Comparison of ENCODE assay signal across 18 cellular contexts in the genomic region with DNA sequence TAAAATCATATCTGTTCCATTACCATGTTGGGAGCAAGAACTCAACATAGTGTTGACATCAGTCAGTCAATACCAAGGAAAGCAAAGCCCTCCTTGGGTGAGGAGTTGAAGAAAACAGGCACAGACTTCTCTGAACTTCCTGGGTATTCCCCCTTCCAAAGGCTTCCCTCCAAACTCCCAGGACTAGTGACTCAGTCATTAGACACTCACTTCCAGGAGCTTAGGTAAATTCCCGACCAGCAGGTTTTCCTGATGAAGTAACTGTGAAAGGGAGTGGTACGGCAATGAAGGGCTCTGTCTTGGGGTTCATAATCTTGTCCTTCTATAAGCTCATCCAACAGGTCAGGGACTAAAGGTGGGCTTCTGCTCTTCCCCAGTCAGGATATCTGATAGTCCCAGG.
A peak's percentile ranks its signal among the peaks of the same experiment; 100 is the strongest.
DNase-seq lines count a peak whose midpoint lies in the region; ATAC-seq, FAIRE-seq and TF ChIP-seq lines count a peak whose summit lies in the region.
"Had no signal": no experiment of that assay in that cellular context is flagged by ENCODE, and none has a peak within 500 bp of the region (broad histone marks: within the 10 kb centered on the region; RNA-seq: fewer than 3 reads in every experiment).

No MANE protein-coding gene starts in this region.

- H3K27me3 Mint-ChIP-seq in neural progenitor cell (ENCODE audit: insufficient read depth, low read depth), result no peaks in the 10 kb centered on the region

- no peaks in the 10 kb centered on the region for H3K4me1 Mint-ChIP-seq in neural progenitor cell

- peak overlapping the region; percentile 77 for H2AFZ ChIP-seq in keratinocyte (ENCODE audit: control insufficient read depth, low read length)
- no peak overlapping the region for H2AFZ ChIP-seq in neural progenitor cell (replicated peaks)

- in situ Hi-C loops in ACHN (cut with HindIII; ENCODE audit: low pct_ligation_motif_present, low pct_unique_long_range_greater_than_20kb, low sequenced_read_pairs), result no loop called here

- FAIRE-seq in keratinocyte (lab: Jason Lieb, UNC) (peak; percentile 98), frontal cortex (lab: Jason Lieb, UNC) (no peak)
- FAIRE-seq: TTC549 had no signal

- H3K4me2 ChIP-seq in keratinocyte (ENCODE audit: control insufficient read depth, extremely low read depth, insufficient read depth, low read depth, low read length), result peak overlapping the region; percentile 77
- no peak overlapping the region for H3K4me2 ChIP-seq in neural progenitor cell

- peak overlapping the region; percentile 61 for H3K9ac ChIP-seq in keratinocyte (ENCODE audit: control insufficient read depth, extremely low read depth, insufficient read depth, low read length)
- no peak overlapping the region for H3K9ac ChIP-seq in neural progenitor cell

- peak; percentile 68 for DNase-seq in ACHN
- DNase-seq in HT1080 (ENCODE audit: low read depth), result peak; percentile 74
- peak; percentile 2 to 69 for DNase-seq in cardiac fibroblast (ENCODE audit: low read depth in 2 of 2)
- DNase-seq in keratinocyte (ENCODE audit: low read depth, low spot score), result peak; percentile 50
- no peak for DNase-seq in frontal cortex (ENCODE audit: low spot score in 2 of 2)
- no peak for DNase-seq in effector memory CD4-positive, alpha-beta T cell
- no peak for DNase-seq in neural progenitor cell (ENCODE audit: low spot score)
- DNase-seq: activated CD8-positive, alpha-beta memory T cell treated with anti-CD3 and anti-CD28 coated beads for 24 hours; activated gamma-delta T cell treated with Interleukin-2 at 50 U/mL for 16 hours; DMS 273 treated with DMSO at 0.1 percent for 48 hours; NCI-H2029 treated with DMSO at 0.1 percent for 48 hours; NCI-H748 treated with DMSO at 0.1 percent for 48 hours; psoas muscle; SHP77 treated with DMSO at 0.1 percent for 48 hours had no signal

- no peak overlapping the region for H3K27ac Mint-ChIP-seq in neural progenitor cell

- no peaks in the 10 kb centered on the region for H3K9me3 ChIP-seq in keratinocyte (ENCODE audit: control insufficient read depth, low read depth, low read length)
- H3K9me3 ChIP-seq in effector memory CD4-positive, alpha-beta T cell (ENCODE audit: control insufficient read depth, low read length), result no peaks in the 10 kb centered on the region
- H3K9me3 ChIP-seq in neural progenitor cell (ENCODE audit: low read depth), result no peaks in the 10 kb centered on the region
- H3K9me3 ChIP-seq: psoas muscle, upper lobe of left lung had no signal

- H3K27me3 ChIP-seq in keratinocyte (ENCODE audit: control insufficient read depth, extremely low read depth, insufficient read depth, low read length) (no peaks in the 10 kb centered on the region), neural progenitor cell (no peaks in the 10 kb centered on the region)
- H3K27me3 ChIP-seq in effector memory CD4-positive, alpha-beta T cell (replicated peaks; ENCODE audit: control insufficient read depth, insufficient read depth, low read length, poor library complexity, severe bottlenecking), result no peaks in the 10 kb centered on the region
- H3K27me3 ChIP-seq: cardiac muscle cell, upper lobe of left lung had no signal

- H3K36me3 ChIP-seq in keratinocyte (ENCODE audit: control insufficient read depth in 2 of 2, extremely low read depth in 1 of 2, insufficient read depth in 2 of 2, low read length in 2 of 2), result no peaks in the 10 kb centered on the region
- H3K36me3 ChIP-seq in effector memory CD4-positive, alpha-beta T cell (ENCODE audit: control insufficient read depth, insufficient read depth, low read length), result no peaks in the 10 kb centered on the region
- no peaks in the 10 kb centered on the region for H3K36me3 ChIP-seq in neural progenitor cell
- H3K36me3 ChIP-seq: cardiac muscle cell, upper lobe of left lung had no signal

- dilution Hi-C loops in keratinocyte (cut with MboI; ENCODE audit: extremely low pct_ligation_motif_present, low sequenced_read_pairs), result no loop called here

- H3K36me3 Mint-ChIP-seq in neural progenitor cell, result peaks cover 7% of the 10 kb centered on the region

- H3K27ac ChIP-seq in keratinocyte (ENCODE audit: control insufficient read depth, insufficient read depth, low read length) (peak overlapping the region; percentile 85), neural progenitor cell (no peak overlapping the region)
- no peak overlapping the region for H3K27ac ChIP-seq in effector memory CD4-positive, alpha-beta T cell (ENCODE audit: insufficient read depth, low read length, poor library complexity, severe bottlenecking)
- H3K27ac ChIP-seq: cardiac muscle cell, psoas muscle, upper lobe of left lung had no signal

- TF ChIP-seq CTCF in cardiac fibroblast (IDR thresholded peaks at IDR 0.05; ENCODE audit: low read depth, low read length) (no peak), keratinocyte (optimal IDR thresholded peaks at IDR 0.05 in 1 of 3, IDR thresholded peaks at IDR 0.05 in 1 of 3, conservative IDR thresholded peaks at IDR 0.05 in 1 of 3; ENCODE audit: extremely low read depth in 1 of 3, insufficient read depth in 2 of 3, low read length in 3 of 3) (no peak), neural progenitor cell (IDR thresholded peaks at IDR 0.05) (no peak)

- no peaks in the 10 kb centered on the region for H3K9me3 Mint-ChIP-seq in neural progenitor cell

- H4K20me1 ChIP-seq in keratinocyte (ENCODE audit: control insufficient read depth, extremely low read depth, insufficient read depth, low read length), result no peaks in the 10 kb centered on the region
- no peaks in the 10 kb centered on the region for H4K20me1 ChIP-seq in neural progenitor cell (ENCODE audit: low read depth)

- H3K4me1 ChIP-seq in keratinocyte (ENCODE audit: control insufficient read depth, extremely low read depth, insufficient read depth, low read length) (peaks cover 21% of the 10 kb centered on the region), neural progenitor cell (no peaks in the 10 kb centered on the region)
- no peaks in the 10 kb centered on the region for H3K4me1 ChIP-seq in effector memory CD4-positive, alpha-beta T cell (ENCODE audit: control insufficient read depth, insufficient read depth, low read length, poor library complexity, severe bottlenecking)
- H3K4me1 ChIP-seq: psoas muscle, upper lobe of left lung had no signal

- H3K4me3 Mint-ChIP-seq in neural progenitor cell, result no peak overlapping the region

- no peaks in the 10 kb centered on the region for H3F3A ChIP-seq in neural progenitor cell (ENCODE audit: low read depth)

- H3K79me2 ChIP-seq in keratinocyte (ENCODE audit: control insufficient read depth, insufficient read depth, low read length) (no peaks in the 10 kb centered on the region), neural progenitor cell (ENCODE audit: low read depth) (no peaks in the 10 kb centered on the region)

- ATAC-seq in HG03175 (IDR thresholded peaks at IDR 0.05; ENCODE audit: unreplicated experiment), result no peak
- ATAC-seq: psoas muscle had no signal

- no peak overlapping the region for H3K4me3 ChIP-seq in cardiac fibroblast (replicated peaks in 1 of 2; ENCODE audit: low read depth in 2 of 2, low read length in 2 of 2)
- H3K4me3 ChIP-seq in keratinocyte (ENCODE audit: control insufficient read depth in 2 of 3, extremely low read depth in 1 of 3, insufficient read depth in 2 of 3, low read depth in 1 of 3, low read length in 3 of 3), result peak overlapping the region in 2 of 3 experiments; percentile 23 to 38
- H3K4me3 ChIP-seq in effector memory CD4-positive, alpha-beta T cell (ENCODE audit: insufficient read depth, low read depth, low read length, poor library complexity, severe bottlenecking), result no peak overlapping the region
- no peak overlapping the region for H3K4me3 ChIP-seq in neural progenitor cell
- H3K4me3 ChIP-seq: cardiac muscle cell, psoas muscle, upper lobe of left lung had no signal

- H3K9me1 ChIP-seq in keratinocyte (ENCODE audit: control insufficient read depth, extremely low read depth, insufficient read depth, low read length), result no peaks in the 10 kb centered on the region

Comparison
In these comparisons a context has a peak if more than half of its experiments do, and no peak if none do; other contexts are left out.
1. DNase-seq: peak in ACHN (single experiment), HT1080 (single experiment), cardiac fibroblast (2 of 2) and keratinocyte (single experiment); none in frontal cortex (0 of 2), effector memory CD4-positive, alpha-beta T cell (0 of 3) and neural progenitor cell (single experiment).
2. H3K4me3 ChIP-seq: peak in keratinocyte (2 of 3); none in cardiac fibroblast (0 of 2), effector memory CD4-positive, alpha-beta T cell (single experiment) and neural progenitor cell (single experiment).